10 cellular contexts compared by ENCODE assay signal in the genomic region with DNA sequence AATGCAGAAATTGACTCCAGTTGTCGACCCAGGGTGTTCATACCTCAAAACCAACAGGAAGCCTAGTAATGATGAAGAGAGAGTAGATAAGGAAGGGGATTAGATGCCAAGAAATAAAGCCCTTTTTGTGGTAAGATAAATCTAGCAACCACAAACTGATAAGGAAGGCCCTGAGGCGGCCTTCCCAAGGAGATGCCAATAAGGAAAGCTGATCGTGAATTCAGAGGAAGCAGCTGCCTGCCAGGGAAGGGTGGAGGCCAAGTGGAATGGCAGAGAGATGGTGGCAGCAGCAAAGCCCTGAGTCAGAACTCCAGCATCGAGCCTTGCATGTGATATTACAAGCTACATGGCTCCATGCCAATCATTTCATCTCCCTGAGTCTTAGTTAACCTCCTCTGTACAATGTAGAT.
A peak's percentile ranks its signal among the peaks of the same experiment; 100 is the strongest.
DNase-seq lines count a peak whose midpoint lies in the region; ATAC-seq and TF ChIP-seq lines count a peak whose summit lies in the region.
"Had no signal": no experiment of that assay in that cellular context is flagged by ENCODE, and none has a peak within 500 bp of the region (broad histone marks: within the 10 kb centered on the region; RNA-seq: fewer than 3 reads in every experiment).

No MANE protein-coding gene starts in this region.

- no peak for TF ChIP-seq CTCF in AG04450 (IDR thresholded peaks at IDR 0.05; ENCODE audit: low read depth, low read length)
- TF ChIP-seq CTCF in adrenal gland (IDR thresholded peaks at IDR 0.05) = no peak
- no peak for TF ChIP-seq CTCF in right lobe of liver (IDR thresholded peaks at IDR 0.05)

- intact Hi-C loops in adrenal gland (cut with DNase I) (no loop called here), right lobe of liver (cut with DNase I) (no loop called here)

- CTCF ChIA-PET in AG04450 (lab: Charles Lee) = no interaction called here

- H3K4me3 ChIP-seq in AG04450 (ENCODE audit: low read depth, low read length) (no peak overlapping the region), adrenal gland (no peak overlapping the region), right lobe of liver (no peak overlapping the region)

- H3K4me1 ChIP-seq in adrenal gland (replicated peaks in 1 of 2) (peaks cover 4 to 13% of the 10 kb centered on the region in 2 donors), right lobe of liver (peaks cover 0 to 26% (median 4%) of the 10 kb centered on the region in 4 donors)

- POLR2A ChIA-PET in AG04450 (lab: Yijun Ruan, JAX) = interaction anchor here (0.6 kb wide), 1 partner anchor 298 kb away, joined by 4 read pairs; no protein-coding TSS in a partner anchor

- ATAC-seq in right lobe of liver (no peak), HG03378 (IDR thresholded peaks at IDR 0.05; ENCODE audit: unreplicated experiment) (no peak)

- peak; percentile 42 for DNase-seq in AG04450 (ENCODE audit: low read depth, low spot score)
- DNase-seq in HS-5 (ENCODE audit: low read depth) = peak; percentile 84
- DNase-seq in adrenal gland = peak; percentile 44 to 79 (median 72)
- peak; percentile 66 for DNase-seq in islet precursor cell
- no peak for DNase-seq in right lobe of liver
- DNase-seq in CD1c-positive myeloid dendritic cell (ENCODE audit: extremely low spot score) = no peak
- DNase-seq in NCI-H2196 (lab: John Stamatoyannopoulos, UW; ENCODE audit: unreplicated experiment) = no peak
- DNase-seq: cortex of kidney, DMS79 had no signal

- H3K27me3 ChIP-seq in AG04450 (ENCODE audit: control insufficient read depth, insufficient read depth, low read length) = no peaks in the 10 kb centered on the region
- H3K27me3 ChIP-seq in adrenal gland = no peaks in the 10 kb centered on the region
- no peaks in the 10 kb centered on the region for H3K27me3 ChIP-seq in right lobe of liver

- TF ChIP-seq POLR2A in adrenal gland (IDR thresholded peaks at IDR 0.05) (no peak), right lobe of liver (IDR thresholded peaks at IDR 0.05) (no peak)

- WGBS in adrenal gland, 4 donors = 6 to 15% (median 11%) methylated on average over 4 of the region's 4 CpGs
- WGBS in right lobe of liver (ENCODE audit: insufficient coverage, low coverage, low lambda C conversion rate, missing lambda C conversion rate) = 17% methylated on average over 3 of the region's 4 CpGs

- no peaks in the 10 kb centered on the region for H3K36me3 ChIP-seq in adrenal gland (replicated peaks in 1 of 2)
- H3K36me3 ChIP-seq in right lobe of liver = no peaks in the 10 kb centered on the region

- H3K27ac ChIP-seq in AG04450 (ENCODE audit: low read depth, low read length) (no peak overlapping the region), adrenal gland (peak overlapping the region in 1 of 5 donors; percentile 11), right lobe of liver (no peak overlapping the region)

- H3K9me3 ChIP-seq in AG04450 (ENCODE audit: control insufficient read depth, insufficient read depth, low read length) = no peaks in the 10 kb centered on the region
- H3K9me3 ChIP-seq in adrenal gland (replicated peaks in 1 of 3) = no peaks in the 10 kb centered on the region
- no peaks in the 10 kb centered on the region for H3K9me3 ChIP-seq in right lobe of liver

Comparison
In these comparisons a context has a peak if more than half of its experiments do, and no peak if none do; other contexts are left out.
1. DNase-seq: peak in AG04450 (single experiment), HS-5 (single experiment), adrenal gland (7 of 7) and islet precursor cell (single experiment); none in right lobe of liver (0 of 3), CD1c-positive myeloid dendritic cell (single experiment) and NCI-H2196 (single experiment).